In genomic region chr6:79234150-79235022, GRCh38 we compare ENCODE assay signal across 8 cellular contexts. TPM values are rescaled to one million over a fixed set of nuclear protein-coding genes. Genes with fewer than 3 reads are reported as not detected.
A peak's percentile ranks its signal among the peaks of the same experiment; 100 is the strongest.
DNase-seq lines count a peak whose midpoint lies in the region; TF ChIP-seq lines count a peak whose summit lies in the region.

TSS of gene HMGN3 (minus strand) at chr6:79234682.

- peaks cover 34% of the 10 kb centered on the region for H3K79me2 ChIP-seq in neural cell (replicated peaks; ENCODE audit: insufficient read depth, low read length)

- peak; percentile 17 for TF ChIP-seq EP300 in neural cell (conservative IDR thresholded peaks at IDR 0.05; ENCODE audit: poor library complexity, severe bottlenecking)
- TF ChIP-seq EP300 in stomach (IDR thresholded peaks at IDR 0.05) = no peak

- peak within 1 kb of the TSS; percentile 60 for H3K9ac ChIP-seq in neural cell (ENCODE audit: low read length)

- H3K27ac ChIP-seq in neural cell (ENCODE audit: low read length) (peak within 1 kb of the TSS; percentile 18), stomach (peak within 1 kb of the TSS; percentile 83 to 95 (median 92))

- peak; percentile 92 for DNase-seq in ELR (ENCODE audit: low read depth)
- DNase-seq in H7 = peak; percentile 93
- DNase-seq in M059J (ENCODE audit: low read depth) = peak; percentile 96
- DNase-seq in SIG-M5 treated with dmso at 0.1 percent for 504 hours (lab: John Stamatoyannopoulos, UW; ENCODE audit: unreplicated experiment) = peak; percentile 90
- DNase-seq in activated gamma-delta T cell treated with Interleukin-2 at 50 U/mL for 16 hours = peak; percentile 92
- peak; percentile 94 for DNase-seq in fibroblast of villous mesenchyme (ENCODE audit: low read depth)
- DNase-seq in stomach = peak; percentile 97

- TF ChIP-seq RAD21 in neural cell (conservative IDR thresholded peaks at IDR 0.05) = peak; percentile 8

- TF ChIP-seq POLR2A in stomach (IDR thresholded peaks at IDR 0.05) = peak in 1 of 4 donors; percentile 76

- no peaks in the 10 kb centered on the region for H3K9me3 ChIP-seq in neural cell (ENCODE audit: low read length)
- H3K9me3 ChIP-seq in stomach = no peaks in the 10 kb centered on the region

- no peaks in the 10 kb centered on the region for H3K9me2 ChIP-seq in neural cell (ENCODE audit: insufficient read depth, low read length)

- no peaks in the 10 kb centered on the region for H3F3A ChIP-seq in neural cell (ENCODE audit: insufficient read depth, low read length, poor library complexity, severe bottlenecking)

- H3K4me1 ChIP-seq in stomach = peaks cover 6 to 47% (median 24%) of the 10 kb centered on the region in 4 donors

- H3K4me2 ChIP-seq in neural cell (ENCODE audit: low read length) = peak within 1 kb of the TSS; percentile 61

- no peaks in the 10 kb centered on the region for H4K20me1 ChIP-seq in neural cell (ENCODE audit: insufficient read depth)

- H3K27me3 ChIP-seq in H7 (ENCODE audit: control insufficient read depth, insufficient read depth, low read length) = no peaks in the 10 kb centered on the region
- no peaks in the 10 kb centered on the region for H3K27me3 ChIP-seq in neural cell (ENCODE audit: insufficient read depth, low read depth, low read length)
- no peaks in the 10 kb centered on the region for H3K27me3 ChIP-seq in stomach

- H2AFZ ChIP-seq in neural cell (ENCODE audit: low read depth, low read length) = peak within 1 kb of the TSS; percentile 11

- H3K4me3 ChIP-seq in H7 (ENCODE audit: insufficient read depth, low read depth, low read length) (peak within 1 kb of the TSS; percentile 63), fibroblast of villous mesenchyme (ENCODE audit: low read depth, low read length) (peak within 1 kb of the TSS; percentile 99), neural cell (ENCODE audit: low read length) (peak within 1 kb of the TSS; percentile 71), stomach (peak within 1 kb of the TSS; percentile 72 to 81 (median 76))

- intact Hi-C loops in stomach (cut with DNase I; ENCODE audit: low total_unique reads) = no loop called here

- 1 to 3% (median 2%) methylated on average over 46 to 51 of the region's 51 CpGs for WGBS in stomach, 5 donors

- no peaks in the 10 kb centered on the region for H3K36me3 ChIP-seq in H7 (replicated peaks; ENCODE audit: control insufficient read depth, insufficient read depth, low read length)
- H3K36me3 ChIP-seq in neural cell (ENCODE audit: insufficient read depth, low read length) = no peaks in the 10 kb centered on the region
- H3K36me3 ChIP-seq in stomach = no peaks in the 10 kb centered on the region

- TF ChIP-seq CTCF in fibroblast of villous mesenchyme (IDR thresholded peaks at IDR 0.05; ENCODE audit: insufficient read depth, low read depth, low read length) = no peak
- TF ChIP-seq CTCF in neural cell (IDR thresholded peaks at IDR 0.05; ENCODE audit: poor library complexity, severe bottlenecking) = no peak
- TF ChIP-seq CTCF in stomach (IDR thresholded peaks at IDR 0.05) = no peak

TF ChIP-seq in neural cell, 6 proteins besides CTCF, POLR2A, EP300 and RAD21:
- TF ChIP-seq MXI1 (conservative IDR thresholded peaks at IDR 0.05; ENCODE audit: poor library complexity, severe bottlenecking) (peak; percentile 59), REST (IDR thresholded peaks at IDR 0.05; ENCODE audit: borderline replicate concordance) (no peak), POLR2AphosphoS5 (IDR thresholded peaks at IDR 0.05) (no peak), SMC3 (conservative IDR thresholded peaks at IDR 0.05; ENCODE audit: poor library complexity) (peak; percentile 32), TAF1 (IDR thresholded peaks at IDR 0.05; ENCODE audit: low read depth) (no peak), EZH2 (IDR thresholded peaks at IDR 0.05; ENCODE audit: borderline replicate concordance, insufficient read depth, low read length, poor library complexity, severe bottlenecking) (no peak)

RNA-seq across cellular contexts. Expression of gene HMGN3, which starts in this region (rescaled TPM):
- 89.6 and 95.9 TPM in 2 replicates for total RNA-seq in H7 (2014; rRNA removed; shearing (Covaris generic))
- 111 and 145 TPM in 2 replicates for total RNA-seq in M059J (2014; rRNA removed; shearing (Covaris generic))
- total RNA-seq in fibroblast of villous mesenchyme (23.7 and 30.3 TPM in 2 replicates), stomach (100 to 1,000 TPM in 1 of 5 donors, 10 to 100 TPM in 4; 34.8 to 118 (median 50.2) TPM)
- polyA plus RNA-seq in neural cell (88.4 and 121 TPM in 2 replicates), stomach (100 to 1,000 TPM; 109 to 150 (median 146) TPM)
- polyA minus RNA-seq in neural cell = 22.2 and 25.0 TPM in 2 replicates

Comparison
In these comparisons a context has a peak if more than half of its experiments do, and no peak if none do; other contexts are left out.
1. Peak in every context shown above with its lines: DNase-seq, H3K4me3 ChIP-seq and H3K27ac ChIP-seq.